1 cellular context compared by ENCODE assay signal in the genomic region with DNA sequence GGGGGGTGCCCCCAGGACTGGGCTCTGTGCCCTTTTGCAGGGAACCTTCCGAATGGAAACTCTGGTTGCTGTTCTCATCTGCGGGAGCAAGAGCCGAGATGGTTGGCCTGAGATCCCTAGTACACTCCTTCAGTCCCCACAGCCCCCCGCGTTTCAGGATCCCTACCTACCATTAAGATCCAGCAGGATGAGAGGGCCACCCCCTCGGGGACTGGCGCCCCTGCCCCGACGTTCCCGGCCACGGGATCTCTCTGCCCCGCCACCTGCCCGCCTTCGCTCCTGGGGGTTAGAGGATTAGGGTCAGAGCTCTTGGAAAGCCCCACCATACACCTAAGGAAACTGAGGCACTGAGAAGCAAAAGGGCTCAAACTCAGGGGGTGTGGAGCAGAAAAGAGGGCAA.
TF ChIP-seq lines count a peak whose summit lies in the region.

No MANE protein-coding gene starts in this region.

TF ChIP-seq in HepG2, 621 proteins besides CTCF, POLR2A, EP300 and RAD21:
- TF ChIP-seq AGO1 (IDR thresholded peaks at IDR 0.05; ENCODE audit: low read depth, low read length, poor library complexity, severe bottlenecking) (peak; percentile 7), RELA (CRISPR knock-in tag; IDR thresholded peaks at IDR 0.05) (no peak), MYC (CRISPR knock-in tag; IDR thresholded peaks at IDR 0.05; ENCODE audit: borderline replicate concordance) (no peak), MEIS2 (CRISPR knock-in tag; IDR thresholded peaks at IDR 0.05) (no peak), ZNF720 (CRISPR knock-in tag; IDR thresholded peaks at IDR 0.05) (no peak), EED (CRISPR knock-in tag; IDR thresholded peaks at IDR 0.05) (0 out of 2 replicates have a peak, but pooled peaks have one; percentile 30), ZNF350 (CRISPR knock-in tag; IDR thresholded peaks at IDR 0.05; ENCODE audit: borderline replicate concordance, low read depth) (no peak), ZNF275 (CRISPR knock-in tag; IDR thresholded peaks at IDR 0.05; ENCODE audit: borderline replicate concordance) (no peak), ZNF333 (CRISPR knock-in tag; IDR thresholded peaks at IDR 0.05; ENCODE audit: borderline replicate concordance) (no peak), HCFC1 (IDR thresholded peaks at IDR 0.05; ENCODE audit: low read depth, low read length) (no peak), GTF2F1 (IDR thresholded peaks at IDR 0.05; ENCODE audit: low read length) (no peak), PAF1 (CRISPR knock-in tag; IDR thresholded peaks at IDR 0.05) (no peak), MXD4 (CRISPR knock-in tag; IDR thresholded peaks at IDR 0.05) (no peak), ZNF501 (CRISPR knock-in tag; IDR thresholded peaks at IDR 0.05) (no peak), BCL6 (CRISPR knock-in tag; IDR thresholded peaks at IDR 0.05) (no peak), IKZF1 (IDR thresholded peaks at IDR 0.05) (no peak), ZNF788 (CRISPR knock-in tag; IDR thresholded peaks at IDR 0.05; ENCODE audit: borderline replicate concordance) (peak; percentile 32; the same call in 1 of the 2 replicates), PATZ1 (CRISPR knock-in tag; IDR thresholded peaks at IDR 0.05) (no peak), MZF1 (CRISPR knock-in tag; IDR thresholded peaks at IDR 0.05; ENCODE audit: borderline replicate concordance) (no peak), ZNF234 (CRISPR knock-in tag; conservative IDR thresholded peaks at IDR 0.05) (no peak), SIX1 (CRISPR knock-in tag; IDR thresholded peaks at IDR 0.05; ENCODE audit: borderline replicate concordance) (no peak), KLF16 (CRISPR knock-in tag; IDR thresholded peaks at IDR 0.05) (no peak), TOPORS (CRISPR knock-in tag; IDR thresholded peaks at IDR 0.05) (no peak), DZIP1 (CRISPR knock-in tag; IDR thresholded peaks at IDR 0.05) (0 out of 2 replicates have a peak, but pooled peaks have one; percentile 50), RARG (CRISPR knock-in tag; IDR thresholded peaks at IDR 0.05; ENCODE audit: low read depth) (no peak), TBX2 (CRISPR knock-in tag; IDR thresholded peaks at IDR 0.05; ENCODE audit: borderline replicate concordance) (no peak), ZNF121 (CRISPR knock-in tag; IDR thresholded peaks at IDR 0.05) (no peak), RFX5 (IDR thresholded peaks at IDR 0.05; ENCODE audit: low read depth, low read length) (no peak), NKX3-1 (CRISPR knock-in tag; IDR thresholded peaks at IDR 0.05) (no peak), SP2 (CRISPR knock-in tag; IDR thresholded peaks at IDR 0.05) (no peak), GPN1 (CRISPR knock-in tag; IDR thresholded peaks at IDR 0.05; ENCODE audit: borderline replicate concordance) (no peak), CBFB (CRISPR knock-in tag; IDR thresholded peaks at IDR 0.05) (no peak)
- TF ChIP-seq, protein P1, sequence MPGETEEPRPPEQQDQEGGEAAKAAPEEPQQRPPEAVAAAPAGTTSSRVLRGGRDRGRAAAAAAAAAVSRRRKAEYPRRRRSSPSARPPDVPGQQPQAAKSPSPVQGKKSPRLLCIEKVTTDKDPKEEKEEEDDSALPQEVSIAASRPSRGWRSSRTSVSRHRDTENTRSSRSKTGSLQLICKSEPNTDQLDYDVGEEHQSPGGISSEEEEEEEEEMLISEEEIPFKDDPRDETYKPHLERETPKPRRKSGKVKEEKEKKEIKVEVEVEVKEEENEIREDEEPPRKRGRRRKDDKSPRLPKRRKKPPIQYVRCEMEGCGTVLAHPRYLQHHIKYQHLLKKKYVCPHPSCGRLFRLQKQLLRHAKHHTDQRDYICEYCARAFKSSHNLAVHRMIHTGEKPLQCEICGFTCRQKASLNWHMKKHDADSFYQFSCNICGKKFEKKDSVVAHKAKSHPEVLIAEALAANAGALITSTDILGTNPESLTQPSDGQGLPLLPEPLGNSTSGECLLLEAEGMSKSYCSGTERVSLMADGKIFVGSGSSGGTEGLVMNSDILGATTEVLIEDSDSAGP (CRISPR knock-in tag; IDR thresholded peaks at IDR 0.05; ENCODE audit: borderline replicate concordance): 0 out of 2 replicates have a peak, but pooled peaks have one; percentile 15
- TF ChIP-seq, protein P2, sequence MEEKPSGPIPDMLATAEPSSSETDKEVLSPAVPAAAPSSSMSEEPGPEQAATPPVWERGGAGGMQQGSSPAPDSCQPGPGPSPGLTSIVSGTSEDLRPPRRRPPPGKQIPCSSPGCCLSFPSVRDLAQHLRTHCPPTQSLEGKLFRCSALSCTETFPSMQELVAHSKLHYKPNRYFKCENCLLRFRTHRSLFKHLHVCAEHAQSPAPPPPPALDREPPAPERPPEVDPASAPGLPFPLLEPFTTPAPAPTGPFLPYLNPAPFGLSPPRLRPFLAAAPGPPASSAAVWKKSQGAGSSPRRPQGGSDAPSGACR (CRISPR knock-in tag; IDR thresholded peaks at IDR 0.05): no peak
- TF ChIP-seq, protein P3, sequence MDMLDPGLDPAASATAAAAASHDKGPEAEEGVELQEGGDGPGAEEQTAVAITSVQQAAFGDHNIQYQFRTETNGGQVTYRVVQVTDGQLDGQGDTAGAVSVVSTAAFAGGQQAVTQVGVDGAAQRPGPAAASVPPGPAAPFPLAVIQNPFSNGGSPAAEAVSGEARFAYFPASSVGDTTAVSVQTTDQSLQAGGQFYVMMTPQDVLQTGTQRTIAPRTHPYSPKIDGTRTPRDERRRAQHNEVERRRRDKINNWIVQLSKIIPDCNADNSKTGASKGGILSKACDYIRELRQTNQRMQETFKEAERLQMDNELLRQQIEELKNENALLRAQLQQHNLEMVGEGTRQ (IDR thresholded peaks at IDR 0.05; ENCODE audit: low read depth, low read length): no peak
- TF ChIP-seq, protein P3 (CRISPR knock-in tag; IDR thresholded peaks at IDR 0.05; ENCODE audit: borderline replicate concordance): no peak
- TF ChIP-seq, protein P4, sequence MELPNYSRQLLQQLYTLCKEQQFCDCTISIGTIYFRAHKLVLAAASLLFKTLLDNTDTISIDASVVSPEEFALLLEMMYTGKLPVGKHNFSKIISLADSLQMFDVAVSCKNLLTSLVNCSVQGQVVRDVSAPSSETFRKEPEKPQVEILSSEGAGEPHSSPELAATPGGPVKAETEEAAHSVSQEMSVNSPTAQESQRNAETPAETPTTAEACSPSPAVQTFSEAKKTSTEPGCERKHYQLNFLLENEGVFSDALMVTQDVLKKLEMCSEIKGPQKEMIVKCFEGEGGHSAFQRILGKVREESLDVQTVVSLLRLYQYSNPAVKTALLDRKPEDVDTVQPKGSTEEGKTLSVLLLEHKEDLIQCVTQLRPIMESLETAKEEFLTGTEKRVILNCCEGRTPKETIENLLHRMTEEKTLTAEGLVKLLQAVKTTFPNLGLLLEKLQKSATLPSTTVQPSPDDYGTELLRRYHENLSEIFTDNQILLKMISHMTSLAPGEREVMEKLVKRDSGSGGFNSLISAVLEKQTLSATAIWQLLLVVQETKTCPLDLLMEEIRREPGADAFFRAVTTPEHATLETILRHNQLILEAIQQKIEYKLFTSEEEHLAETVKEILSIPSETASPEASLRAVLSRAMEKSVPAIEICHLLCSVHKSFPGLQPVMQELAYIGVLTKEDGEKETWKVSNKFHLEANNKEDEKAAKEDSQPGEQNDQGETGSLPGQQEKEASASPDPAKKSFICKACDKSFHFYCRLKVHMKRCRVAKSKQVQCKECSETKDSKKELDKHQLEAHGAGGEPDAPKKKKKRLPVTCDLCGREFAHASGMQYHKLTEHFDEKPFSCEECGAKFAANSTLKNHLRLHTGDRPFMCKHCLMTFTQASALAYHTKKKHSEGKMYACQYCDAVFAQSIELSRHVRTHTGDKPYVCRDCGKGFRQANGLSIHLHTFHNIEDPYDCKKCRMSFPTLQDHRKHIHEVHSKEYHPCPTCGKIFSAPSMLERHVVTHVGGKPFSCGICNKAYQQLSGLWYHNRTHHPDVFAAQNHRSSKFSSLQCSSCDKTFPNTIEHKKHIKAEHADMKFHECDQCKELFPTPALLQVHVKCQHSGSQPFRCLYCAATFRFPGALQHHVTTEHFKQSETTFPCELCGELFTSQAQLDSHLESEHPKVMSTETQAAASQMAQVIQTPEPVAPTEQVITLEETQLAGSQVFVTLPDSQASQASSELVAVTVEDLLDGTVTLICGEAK (IDR thresholded peaks at IDR 0.05): no peak
- TF ChIP-seq, protein P4 (CRISPR knock-in tag; IDR thresholded peaks at IDR 0.05): 0 out of 2 replicates have a peak, but pooled peaks have one; percentile 41
